ENCODE assay signal across 1 cellular context in the genomic region with DNA sequence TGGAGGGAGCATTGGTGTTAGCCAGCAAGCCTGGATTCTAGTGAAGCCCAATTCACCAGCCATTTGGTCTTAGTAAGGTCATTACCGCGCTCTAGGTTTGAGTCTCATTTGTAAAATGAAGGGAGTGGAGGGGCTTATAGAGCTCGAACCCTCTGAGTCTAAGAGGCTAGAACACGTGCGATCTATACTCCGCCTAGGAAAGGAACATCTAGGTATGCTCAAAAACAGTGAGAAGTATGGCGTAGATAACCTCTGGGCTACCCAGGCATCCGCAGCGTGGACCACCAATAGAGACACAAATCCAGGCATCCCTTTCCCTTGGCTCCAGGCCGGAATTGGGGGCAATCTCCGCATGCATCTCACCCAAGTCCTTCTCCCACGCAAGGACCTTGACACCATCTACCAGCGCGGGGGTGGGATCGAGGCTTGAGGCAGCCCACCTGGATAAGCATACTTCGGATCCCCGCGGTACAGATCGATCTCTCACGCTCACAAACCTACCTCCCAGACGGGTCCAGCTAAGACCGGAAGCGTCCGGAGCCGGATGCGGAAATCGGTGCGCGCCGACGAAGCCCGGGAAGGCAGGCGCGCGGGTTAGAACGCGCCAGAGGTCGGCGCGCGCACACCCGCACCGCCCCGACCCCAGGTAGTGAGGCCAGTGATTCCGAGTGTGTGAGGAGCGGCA.
TF ChIP-seq lines count a peak whose summit lies in the region.

METTL25B (plus strand) TSS at position 556 of the 685 bp plus-strand sequence. CDS start 636 bp downstream, outside the sequence.

TF ChIP-seq in HepG2, 621 proteins besides CTCF, POLR2A, EP300 and RAD21 (continued from another document and continues in another):
- TF ChIP-seq AFF4 (CRISPR knock-in tag; IDR thresholded peaks at IDR 0.05) (no peak), ZNF512B (CRISPR knock-in tag; IDR thresholded peaks at IDR 0.05; ENCODE audit: borderline replicate concordance) (0 out of 2 replicates have a peak, but pooled peaks have one; percentile 29), ZFX (CRISPR knock-in tag; IDR thresholded peaks at IDR 0.05; ENCODE audit: low read depth) (peak; percentile 71; the same call in 1 of the 2 replicates), ZSCAN29 (CRISPR knock-in tag; conservative IDR thresholded peaks at IDR 0.05) (0 out of 2 replicates have a peak, but pooled peaks have one; percentile 32), PHF8 (CRISPR knock-in tag; IDR thresholded peaks at IDR 0.05) (peak; percentile 89), ARNT2 (CRISPR knock-in tag; IDR thresholded peaks at IDR 0.05; ENCODE audit: low read depth) (no peak; the same call in 1 of the 2 replicates), ZNF468 (CRISPR knock-in tag; IDR thresholded peaks at IDR 0.05) (no peak), ZNF781 (CRISPR knock-in tag; IDR thresholded peaks at IDR 0.05; ENCODE audit: borderline replicate concordance, not compliant biosample characterization) (no peak), ZNF260 (CRISPR knock-in tag; IDR thresholded peaks at IDR 0.05; ENCODE audit: borderline replicate concordance, low read depth) (no peak), MIER3 (CRISPR knock-in tag; IDR thresholded peaks at IDR 0.05; ENCODE audit: borderline replicate concordance) (no peak), ZNF598 (CRISPR knock-in tag; IDR thresholded peaks at IDR 0.05; ENCODE audit: borderline replicate concordance) (0 out of 2 replicates have a peak, but pooled peaks have one; percentile 3), ZIK1 (CRISPR knock-in tag; IDR thresholded peaks at IDR 0.05; ENCODE audit: borderline replicate concordance, low read depth) (no peak), CSRNP2 (CRISPR knock-in tag; conservative IDR thresholded peaks at IDR 0.05; ENCODE audit: low read depth) (no peak), HOXA9 (CRISPR knock-in tag; IDR thresholded peaks at IDR 0.05; ENCODE audit: borderline replicate concordance) (no peak), ZFP37 (CRISPR knock-in tag; IDR thresholded peaks at IDR 0.05; ENCODE audit: borderline replicate concordance) (no peak), FIP1L1 (IDR thresholded peaks at IDR 0.05; ENCODE audit: borderline replicate concordance, insufficient read depth, low read depth, low read length) (no peak), U2AF1 (optimal IDR thresholded peaks at IDR 0.05; ENCODE audit: low read depth, low read length) (no peak), ZNF232 (CRISPR knock-in tag; IDR thresholded peaks at IDR 0.05; ENCODE audit: borderline replicate concordance) (peak; percentile 29; the same call in 1 of the 2 replicates), TAF1 (CRISPR knock-in tag; IDR thresholded peaks at IDR 0.05) (0 out of 2 replicates have a peak, but pooled peaks have one; percentile 64), ZSCAN30 (CRISPR knock-in tag; IDR thresholded peaks at IDR 0.05) (0 out of 2 replicates have a peak, but pooled peaks have one; percentile 18), BRD4 (CRISPR knock-in tag; IDR thresholded peaks at IDR 0.05) (no peak), ZNF256 (CRISPR knock-in tag; conservative IDR thresholded peaks at IDR 0.05) (no peak; the same call in 1 of the 2 replicates), THRA (CRISPR knock-in tag; IDR thresholded peaks at IDR 0.05; ENCODE audit: borderline replicate concordance) (0 out of 2 replicates have a peak, but pooled peaks have one; percentile 7), SMARCC2 (IDR thresholded peaks at IDR 0.05) (no peak), ZBTB33 (CRISPR knock-in tag; IDR thresholded peaks at IDR 0.05) (0 out of 2 replicates have a peak, but pooled peaks have one; percentile 16), REL (CRISPR knock-in tag; conservative IDR thresholded peaks at IDR 0.05) (no peak), TRIM24 (CRISPR knock-in tag; IDR thresholded peaks at IDR 0.05) (no peak), CBX5 (CRISPR knock-in tag; IDR thresholded peaks at IDR 0.05; ENCODE audit: borderline replicate concordance) (no peak), U2AF2 (IDR thresholded peaks at IDR 0.05; ENCODE audit: low read depth, low read length) (no peak)
- TF ChIP-seq, protein P1, sequence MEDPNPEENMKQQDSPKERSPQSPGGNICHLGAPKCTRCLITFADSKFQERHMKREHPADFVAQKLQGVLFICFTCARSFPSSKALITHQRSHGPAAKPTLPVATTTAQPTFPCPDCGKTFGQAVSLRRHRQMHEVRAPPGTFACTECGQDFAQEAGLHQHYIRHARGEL (CRISPR knock-in tag; IDR thresholded peaks at IDR 0.05): no peak
- TF ChIP-seq, protein P2, sequence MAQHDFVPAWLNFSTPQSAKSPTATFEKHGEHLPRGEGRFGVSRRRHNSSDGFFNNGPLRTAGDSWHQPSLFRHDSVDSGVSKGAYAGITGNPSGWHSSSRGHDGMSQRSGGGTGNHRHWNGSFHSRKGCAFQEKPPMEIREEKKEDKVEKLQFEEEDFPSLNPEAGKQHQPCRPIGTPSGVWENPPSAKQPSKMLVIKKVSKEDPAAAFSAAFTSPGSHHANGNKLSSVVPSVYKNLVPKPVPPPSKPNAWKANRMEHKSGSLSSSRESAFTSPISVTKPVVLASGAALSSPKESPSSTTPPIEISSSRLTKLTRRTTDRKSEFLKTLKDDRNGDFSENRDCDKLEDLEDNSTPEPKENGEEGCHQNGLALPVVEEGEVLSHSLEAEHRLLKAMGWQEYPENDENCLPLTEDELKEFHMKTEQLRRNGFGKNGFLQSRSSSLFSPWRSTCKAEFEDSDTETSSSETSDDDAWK (CRISPR knock-in tag; IDR thresholded peaks at IDR 0.05): no peak
- TF ChIP-seq, protein P3, sequence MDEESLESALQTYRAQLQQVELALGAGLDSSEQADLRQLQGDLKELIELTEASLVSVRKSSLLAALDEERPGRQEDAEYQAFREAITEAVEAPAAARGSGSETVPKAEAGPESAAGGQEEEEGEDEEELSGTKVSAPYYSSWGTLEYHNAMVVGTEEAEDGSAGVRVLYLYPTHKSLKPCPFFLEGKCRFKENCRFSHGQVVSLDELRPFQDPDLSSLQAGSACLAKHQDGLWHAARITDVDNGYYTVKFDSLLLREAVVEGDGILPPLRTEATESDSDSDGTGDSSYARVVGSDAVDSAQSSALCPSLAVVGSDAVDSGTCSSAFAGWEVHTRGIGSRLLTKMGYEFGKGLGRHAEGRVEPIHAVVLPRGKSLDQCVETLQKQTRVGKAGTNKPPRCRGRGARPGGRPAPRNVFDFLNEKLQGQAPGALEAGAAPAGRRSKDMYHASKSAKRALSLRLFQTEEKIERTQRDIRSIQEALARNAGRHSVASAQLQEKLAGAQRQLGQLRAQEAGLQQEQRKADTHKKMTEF (CRISPR knock-in tag; IDR thresholded peaks at IDR 0.05): no peak
- TF ChIP-seq, protein P4, sequence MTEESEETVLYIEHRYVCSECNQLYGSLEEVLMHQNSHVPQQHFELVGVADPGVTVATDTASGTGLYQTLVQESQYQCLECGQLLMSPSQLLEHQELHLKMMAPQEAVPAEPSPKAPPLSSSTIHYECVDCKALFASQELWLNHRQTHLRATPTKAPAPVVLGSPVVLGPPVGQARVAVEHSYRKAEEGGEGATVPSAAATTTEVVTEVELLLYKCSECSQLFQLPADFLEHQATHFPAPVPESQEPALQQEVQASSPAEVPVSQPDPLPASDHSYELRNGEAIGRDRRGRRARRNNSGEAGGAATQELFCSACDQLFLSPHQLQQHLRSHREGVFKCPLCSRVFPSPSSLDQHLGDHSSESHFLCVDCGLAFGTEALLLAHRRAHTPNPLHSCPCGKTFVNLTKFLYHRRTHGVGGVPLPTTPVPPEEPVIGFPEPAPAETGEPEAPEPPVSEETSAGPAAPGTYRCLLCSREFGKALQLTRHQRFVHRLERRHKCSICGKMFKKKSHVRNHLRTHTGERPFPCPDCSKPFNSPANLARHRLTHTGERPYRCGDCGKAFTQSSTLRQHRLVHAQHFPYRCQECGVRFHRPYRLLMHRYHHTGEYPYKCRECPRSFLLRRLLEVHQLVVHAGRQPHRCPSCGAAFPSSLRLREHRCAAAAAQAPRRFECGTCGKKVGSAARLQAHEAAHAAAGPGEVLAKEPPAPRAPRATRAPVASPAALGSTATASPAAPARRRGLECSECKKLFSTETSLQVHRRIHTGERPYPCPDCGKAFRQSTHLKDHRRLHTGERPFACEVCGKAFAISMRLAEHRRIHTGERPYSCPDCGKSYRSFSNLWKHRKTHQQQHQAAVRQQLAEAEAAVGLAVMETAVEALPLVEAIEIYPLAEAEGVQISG (CRISPR knock-in tag; IDR thresholded peaks at IDR 0.05): peak; percentile 88
- TF ChIP-seq, protein P5, sequence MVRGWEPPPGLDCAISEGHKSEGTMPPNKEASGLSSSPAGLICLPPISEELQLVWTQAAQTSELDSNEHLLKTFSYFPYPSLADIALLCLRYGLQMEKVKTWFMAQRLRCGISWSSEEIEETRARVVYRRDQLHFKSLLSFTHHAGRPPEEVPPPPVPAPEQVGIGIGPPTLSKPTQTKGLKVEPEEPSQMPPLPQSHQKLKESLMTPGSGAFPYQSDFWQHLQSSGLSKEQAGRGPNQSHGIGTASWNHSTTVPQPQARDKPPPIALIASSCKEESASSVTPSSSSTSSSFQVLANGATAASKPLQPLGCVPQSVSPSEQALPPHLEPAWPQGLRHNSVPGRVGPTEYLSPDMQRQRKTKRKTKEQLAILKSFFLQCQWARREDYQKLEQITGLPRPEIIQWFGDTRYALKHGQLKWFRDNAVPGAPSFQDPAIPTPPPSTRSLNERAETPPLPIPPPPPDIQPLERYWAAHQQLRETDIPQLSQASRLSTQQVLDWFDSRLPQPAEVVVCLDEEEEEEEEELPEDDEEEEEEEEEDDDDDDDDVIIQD (CRISPR knock-in tag; IDR thresholded peaks at IDR 0.05; ENCODE audit: low read depth): no peak
